ENCODE assay signal across 1 cellular context in genomic region chr11:67286621-67287333, GRCh38.
TF ChIP-seq lines count a peak whose summit lies in the region.

No MANE protein-coding gene starts in this region.

TF ChIP-seq in GM23338, 12 proteins besides CTCF, POLR2A, EP300 and RAD21 (continued from another document):
- no peak for TF ChIP-seq REST (IDR thresholded peaks at IDR 0.05; ENCODE audit: unreplicated experiment)
- TF ChIP-seq CREB1 (CRISPR knock-in tag; IDR thresholded peaks at IDR 0.05; ENCODE audit: low read depth), result no peak
- no peak for TF ChIP-seq ZNF114 (CRISPR knock-in tag; IDR thresholded peaks at IDR 0.05)
- no peak for TF ChIP-seq POLR2AphosphoS5 (IDR thresholded peaks at IDR 0.05; ENCODE audit: low read depth)
- TF ChIP-seq JUNB (IDR thresholded peaks at IDR 0.05; ENCODE audit: unreplicated experiment), result no peak
- TF ChIP-seq ZNF462 (CRISPR knock-in tag; IDR thresholded peaks at IDR 0.05), result no peak
- no peak for TF ChIP-seq EZH2 (IDR thresholded peaks at IDR 0.05; ENCODE audit: low read depth, unreplicated experiment)
